ENCODE assay signal across 34 cellular contexts in genomic region chr12:19088576-19088975, GRCh38.
"Had no signal": no experiment of that assay in that cellular context is flagged by ENCODE, and none has a peak within 500 bp of the region (broad histone marks: within the 10 kb centered on the region; RNA-seq: fewer than 3 reads in every experiment).

No MANE protein-coding gene starts in this region.

- ATAC-seq: activated CD4-positive, CD25-positive, alpha-beta regulatory T cell treated with anti-CD3 and anti-CD28 coated beads, Interleukin-2, amount 50 U/mL, for 24 hours; body of pancreas; sciatic nerve; stimulated activated memory B cell treated with anti-CD40 and anti-IgM and Interleukin-4, amounts not matched to agents 10 μg/mL and 1 μg/mL and 100 μg/mL, for 72 hours; stimulated activated naive CD8-positive, alpha-beta T cell treated with anti-CD3 and anti-CD28 coated beads, Interleukin-15, amount 100 ng/mL, for 72 hours; upper lobe of right lung had no signal

- H3K27me3 Mint-ChIP-seq: activated naive CD8-positive, alpha-beta T cell treated with anti-CD3 and anti-CD28 coated beads for 36 hours; progenitor cell of endocrine pancreas; stimulated activated memory B cell treated with anti-CD40 and anti-IgM and Interleukin-4, amounts not matched to agents 10 μg/mL and 1 μg/mL and 100 μg/mL, for 72 hours had no signal

- DNase-seq: activated CD4-positive, alpha-beta T cell treated with anti-CD3 and anti-CD28 coated beads for 48 hours; activated CD4-positive, alpha-beta T cell treated with anti-CD3 and anti-CD28 coated beads, Interleukin-2, amount 50 U/mL, for 48 hours; activated CD8-positive, alpha-beta memory T cell treated with anti-CD3 and anti-CD28 coated beads, Interleukin-2, amount 50 U/mL, for 4 hours; activated effector memory CD4-positive, alpha-beta T cell treated with anti-CD3 and anti-CD28 coated beads, Interleukin-2, amount 50 U/mL, for 16 hours; activated naive CD4-positive, alpha-beta T cell treated with anti-CD3 and anti-CD28 coated beads for 36 hours; activated naive CD8-positive, alpha-beta T cell treated with anti-CD3 and anti-CD28 coated beads for 36 hours; activated T-cell treated with anti-CD3 and anti-CD28 coated beads, Interleukin-2, amount 50 U/mL, for 1 hour; adrenal gland; aorta; body of pancreas; dermis blood vessel endothelial cell; effector CD4-positive, alpha-beta T cell; islet precursor cell; left ventricle myocardium inferior; mesendoderm; nephron progenitor cell; ovary; small intestine; stimulated activated CD4-positive, alpha-beta T cell treated with anti-CD3 and anti-CD28 coated beads, Interleukin-1b, Interleukin-23, amount 100 ng/mL, for 48 hours; stimulated activated CD4-positive, alpha-beta T cell treated with anti-CD3 and anti-CD28 coated beads, Interleukin-4, amount 100 ng/mL, for 4 hours; stimulated activated CD8-positive, alpha-beta memory T cell treated with anti-CD3 and anti-CD28 coated beads, Interleukin-4, amount 100 ng/mL, for 48 hours; stimulated activated naive CD8-positive, alpha-beta T cell treated with anti-CD3 and anti-CD28 coated beads, Interleukin-15, amount 100 ng/mL, for 72 hours; substantia nigra; T-helper 9 cell; upper lobe of right lung had no signal

- H3K4me1 ChIP-seq: adrenal gland, body of pancreas, left ventricle myocardium inferior, upper lobe of right lung had no signal

- H3K36me3 Mint-ChIP-seq: activated naive CD8-positive, alpha-beta T cell treated with anti-CD3 and anti-CD28 coated beads for 36 hours; stimulated activated memory B cell treated with anti-CD40 and anti-IgM and Interleukin-4, amounts not matched to agents 10 μg/mL and 1 μg/mL and 100 μg/mL, for 72 hours had no signal

- H3K4me1 Mint-ChIP-seq: activated naive CD8-positive, alpha-beta T cell treated with anti-CD3 and anti-CD28 coated beads for 36 hours; nephron progenitor cell; stimulated activated memory B cell treated with anti-CD40 and anti-IgM and Interleukin-4, amounts not matched to agents 10 μg/mL and 1 μg/mL and 100 μg/mL, for 72 hours; stimulated activated naive CD8-positive, alpha-beta T cell treated with anti-CD3 and anti-CD28 coated beads, Interleukin-15, amount 100 ng/mL, for 72 hours had no signal

- H3K27me3 ChIP-seq: adrenal gland, body of pancreas, neutrophil, ovary, upper lobe of right lung had no signal

- H3K9me3 ChIP-seq: adrenal gland, body of pancreas, neutrophil, ovary, upper lobe of right lung had no signal

- H3K4me3 Mint-ChIP-seq: activated naive CD4-positive, alpha-beta T cell treated with anti-CD3 and anti-CD28 coated beads for 36 hours; activated naive CD8-positive, alpha-beta T cell treated with anti-CD3 and anti-CD28 coated beads for 36 hours; activated T-helper 1 cell treated with anti-CD3 and anti-CD28 coated beads, Interleukin-12 subunit alpha, Interleukin-12 subunit beta, Interleukin-2, Interleukin-4 antibody, amounts not matched to agents 30 ng/mL and 10 ng/mL and 1 ng/mL, durations not matched to agents 14 hours and 24 hours and 36 hours; nephron progenitor cell; stimulated activated memory B cell treated with anti-CD40 and anti-IgM and Interleukin-4, amounts not matched to agents 10 μg/mL and 1 μg/mL and 100 μg/mL, for 72 hours; stimulated activated naive CD8-positive, alpha-beta T cell treated with anti-CD3 and anti-CD28 coated beads, Interleukin-15, amount 100 ng/mL, for 72 hours had no signal

- H3K9me3 Mint-ChIP-seq: activated naive CD4-positive, alpha-beta T cell treated with anti-CD3 and anti-CD28 coated beads for 36 hours; activated naive CD8-positive, alpha-beta T cell treated with anti-CD3 and anti-CD28 coated beads for 36 hours; activated T-helper 1 cell treated with anti-CD3 and anti-CD28 coated beads, Interleukin-12 subunit alpha, Interleukin-12 subunit beta, Interleukin-2, Interleukin-4 antibody, amounts not matched to agents 30 ng/mL and 10 ng/mL and 1 ng/mL, durations not matched to agents 14 hours and 24 hours and 36 hours; nephron progenitor cell had no signal

- H3K27ac ChIP-seq: adrenal gland, body of pancreas, epithelial cell of prostate, left ventricle myocardium inferior, neutrophil, ovary, upper lobe of right lung, VCaP had no signal

- H3K27ac Mint-ChIP-seq: activated naive CD4-positive, alpha-beta T cell treated with anti-CD3 and anti-CD28 coated beads for 36 hours; activated naive CD8-positive, alpha-beta T cell treated with anti-CD3 and anti-CD28 coated beads for 36 hours; activated T-helper 1 cell treated with anti-CD3 and anti-CD28 coated beads, Interleukin-12 subunit alpha, Interleukin-12 subunit beta, Interleukin-2, Interleukin-4 antibody, amounts not matched to agents 30 ng/mL and 10 ng/mL and 1 ng/mL, durations not matched to agents 14 hours and 24 hours and 36 hours; progenitor cell of endocrine pancreas; stimulated activated memory B cell treated with anti-CD40 and anti-IgM and Interleukin-4, amounts not matched to agents 10 μg/mL and 1 μg/mL and 100 μg/mL, for 72 hours; stimulated activated naive CD8-positive, alpha-beta T cell treated with anti-CD3 and anti-CD28 coated beads, Interleukin-15, amount 100 ng/mL, for 72 hours had no signal

- H3K36me3 ChIP-seq: adrenal gland, left ventricle myocardium inferior, neutrophil, ovary, upper lobe of right lung had no signal

- H3K4me3 ChIP-seq: adrenal gland, body of pancreas, left ventricle myocardium inferior, lung, ovary, upper lobe of right lung had no signal
